In genomic region chr14:70887207-70888150, GRCh38 we compare ENCODE assay signal across 8 cellular contexts. TPM values are rescaled to one million over a fixed set of nuclear protein-coding genes. Genes with fewer than 3 reads are reported as not detected.
A peak's percentile ranks its signal among the peaks of the same experiment; 100 is the strongest.
DNase-seq lines count a peak whose midpoint lies in the region; ATAC-seq and TF ChIP-seq lines count a peak whose summit lies in the region.

No MANE protein-coding gene starts in this region.

- no peak for TF ChIP-seq CTCF in upper lobe of right lung (IDR thresholded peaks at IDR 0.05)

- H3K36me3 ChIP-seq in KOPT-K1 (ENCODE audit: insufficient read depth, low read length) (no peaks in the 10 kb centered on the region), upper lobe of right lung (no peaks in the 10 kb centered on the region)

- H3K9me3 ChIP-seq in KOPT-K1 (ENCODE audit: insufficient read depth, low read length, poor library complexity, severe bottlenecking): no peaks in the 10 kb centered on the region
- no peaks in the 10 kb centered on the region for H3K9me3 ChIP-seq in upper lobe of right lung

- intact Hi-C loops in upper lobe of right lung (cut with DNase I): no loop called here

- H3K4me1 ChIP-seq in upper lobe of right lung: peaks cover 22% of the 10 kb centered on the region

- peak; percentile 41 for ATAC-seq in GM19452 (IDR thresholded peaks at IDR 0.05; ENCODE audit: unreplicated experiment)
- ATAC-seq in upper lobe of right lung: peak; percentile 49

- H3K27me3 ChIP-seq in upper lobe of right lung: no peaks in the 10 kb centered on the region

- DNase-seq in AG08395 (ENCODE audit: low spot score): peak; percentile 44
- DNase-seq in epithelial cell of prostate (ENCODE audit: low read depth, low spot score): no peak
- DNase-seq in upper lobe of right lung: no peak
- DNase-seq in cerebellar nuclear complex (lab: John Stamatoyannopoulos, UW): no peak
- no peak for DNase-seq in Ammon's horn (ENCODE audit: low spot score)
- DNase-seq in NCI-H526 treated with DMSO at 0.1 percent for 48 hours (lab: John Stamatoyannopoulos, UW): no peak

- H3K27ac ChIP-seq in KOPT-K1 (ENCODE audit: low read depth, low read length, poor library complexity, severe bottlenecking): peak overlapping the region; percentile 78
- peak overlapping the region; percentile 67 for H3K27ac ChIP-seq in epithelial cell of prostate
- peak overlapping the region; percentile 59 for H3K27ac ChIP-seq in upper lobe of right lung

- H3K4me3 ChIP-seq in upper lobe of right lung: no peak overlapping the region

RNA-seq across cellular contexts. Expression of gene PCNX1, which starts 19.8 kb away (rescaled TPM):
- 46.5 TPM for total RNA-seq in upper lobe of right lung
